In the genomic region with DNA sequence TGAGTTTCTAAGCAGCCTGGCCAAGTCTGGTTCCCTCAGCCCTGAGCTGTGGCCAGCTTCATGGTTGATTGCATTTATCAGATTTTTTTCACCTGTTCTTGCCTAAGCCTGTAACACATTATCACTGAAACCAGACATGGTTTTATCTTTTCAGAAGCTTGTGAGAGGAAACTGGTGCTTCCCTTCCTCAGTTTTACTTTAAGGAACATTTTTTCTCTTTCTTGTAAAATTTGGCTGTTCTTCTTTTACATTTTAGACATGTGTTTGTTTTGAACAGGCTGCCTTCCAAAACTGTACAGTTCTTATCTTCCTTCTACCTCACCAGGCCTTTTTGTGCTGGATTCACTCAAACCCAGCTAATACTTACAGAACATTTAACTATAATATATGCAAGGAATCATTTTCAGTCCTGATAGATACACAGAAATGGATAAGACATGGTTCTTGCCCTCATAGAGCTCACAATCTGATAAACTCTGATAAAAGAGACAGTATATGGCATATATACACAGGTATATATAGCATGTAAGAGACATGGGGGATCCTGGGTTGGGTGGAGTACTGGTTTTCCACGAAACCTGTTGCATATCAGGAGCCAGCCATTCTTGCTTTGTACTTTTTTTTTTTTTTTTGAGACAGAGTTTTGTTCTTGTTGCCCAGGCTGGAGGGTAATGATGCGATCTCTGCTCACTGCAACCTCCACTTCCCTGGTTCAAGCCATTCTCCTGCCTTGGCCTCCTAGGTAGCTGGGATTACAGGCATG, we compare ENCODE assay signal across 1 cellular context.
A peak's percentile ranks its signal among the peaks of the same experiment; 100 is the strongest.
TF ChIP-seq lines count a peak whose summit lies in the region.

No MANE protein-coding gene starts in this region.

TF ChIP-seq in K562, 482 proteins besides CTCF, POLR2A, EP300 and RAD21 (continued from another document):
- TF ChIP-seq AFF1 (IDR thresholded peaks at IDR 0.05; ENCODE audit: low read depth in 1 of 2, partially characterized antibody in 2 of 2) (peak; percentile 16 to 78), EGR1 (conservative IDR thresholded peaks at IDR 0.05) (no peak), ILF3 (IDR thresholded peaks at IDR 0.05; ENCODE audit: borderline replicate concordance) (peak; percentile 85; the same call in 1 of the 2 replicates), BCOR (IDR thresholded peaks at IDR 0.05) (peak; percentile 81), ELF1 (tag; IDR thresholded peaks at IDR 0.05) (0 out of 2 replicates have a peak, but pooled peaks have one; percentile 30), NCOR1 (IDR thresholded peaks at IDR 0.05) (peak; percentile 97), HDAC2 (IDR thresholded peaks at IDR 0.05) (peak; percentile 89), GATA2 (CRISPR knock-in tag; IDR thresholded peaks at IDR 0.05) (peak; percentile 91), HMG20A (CRISPR knock-in tag; conservative IDR thresholded peaks at IDR 0.05) (peak; percentile 60; the same call in 1 of the 2 replicates), MXD1 (CRISPR knock-in tag; IDR thresholded peaks at IDR 0.05; ENCODE audit: borderline replicate concordance, poor library complexity, severe bottlenecking) (no peak), TAL1 (IDR thresholded peaks at IDR 0.05) (peak; percentile 99), KLF16 (IDR thresholded peaks at IDR 0.05) (peak; percentile 96), MEF2D (tag; conservative IDR thresholded peaks at IDR 0.05; ENCODE audit: low read depth) (no peak), BCL6 (CRISPR knock-in tag; IDR thresholded peaks at IDR 0.05) (no peak), ZNF444 (CRISPR knock-in tag; IDR thresholded peaks at IDR 0.05) (no peak), MECOM (CRISPR knock-in tag; IDR thresholded peaks at IDR 0.05) (0 out of 2 replicates have a peak, but pooled peaks have one; percentile 3), SMAD4 (CRISPR knock-in tag; conservative IDR thresholded peaks at IDR 0.05) (peak; percentile 80; the same call in 1 of the 2 replicates), L3MBTL2 (IDR thresholded peaks at IDR 0.05) (0 out of 2 replicates have a peak, but pooled peaks have one; percentile 12), MAZ (CRISPR knock-in tag; conservative IDR thresholded peaks at IDR 0.05 in 1 of 2, IDR thresholded peaks at IDR 0.05 in 1 of 2) (0 out of 4 replicates have a peak, but pooled peaks of 1 of the 2 experiments have one; percentile 41), HLTF (IDR thresholded peaks at IDR 0.05) (peak; percentile 78; the same call in 1 of the 2 replicates), ZNF253 (CRISPR knock-in tag; conservative IDR thresholded peaks at IDR 0.05) (no peak), HMBOX1 (IDR thresholded peaks at IDR 0.05) (peak; percentile 60; the same call in 1 of the 2 replicates), SIN3A (IDR thresholded peaks at IDR 0.05; ENCODE audit: borderline replicate concordance in 2 of 2, control insufficient read depth in 1 of 2, low read depth in 2 of 2, low read length in 2 of 2) (no peak), FOXA3 (CRISPR knock-in tag; conservative IDR thresholded peaks at IDR 0.05 in 1 of 2, IDR thresholded peaks at IDR 0.05 in 1 of 2) (peak in 1 of 2 experiments; percentile 43; a peak in 1 of 4 replicates), ZNF384 (IDR thresholded peaks at IDR 0.05; ENCODE audit: low read depth, low read length) (peak; percentile 92), NCOA4 (IDR thresholded peaks at IDR 0.05; ENCODE audit: partially characterized antibody) (peak; percentile 40), CEBPB (tag; IDR thresholded peaks at IDR 0.05) (peak; percentile 81), ESRRB (CRISPR knock-in tag; IDR thresholded peaks at IDR 0.05; ENCODE audit: borderline replicate concordance) (no peak), NFE2 (IDR thresholded peaks at IDR 0.05; ENCODE audit: low read depth) (0 out of 2 replicates have a peak, but pooled peaks have one; percentile 6), FOXJ3 (CRISPR knock-in tag; IDR thresholded peaks at IDR 0.05) (no peak)
- TF ChIP-seq, protein P1, sequence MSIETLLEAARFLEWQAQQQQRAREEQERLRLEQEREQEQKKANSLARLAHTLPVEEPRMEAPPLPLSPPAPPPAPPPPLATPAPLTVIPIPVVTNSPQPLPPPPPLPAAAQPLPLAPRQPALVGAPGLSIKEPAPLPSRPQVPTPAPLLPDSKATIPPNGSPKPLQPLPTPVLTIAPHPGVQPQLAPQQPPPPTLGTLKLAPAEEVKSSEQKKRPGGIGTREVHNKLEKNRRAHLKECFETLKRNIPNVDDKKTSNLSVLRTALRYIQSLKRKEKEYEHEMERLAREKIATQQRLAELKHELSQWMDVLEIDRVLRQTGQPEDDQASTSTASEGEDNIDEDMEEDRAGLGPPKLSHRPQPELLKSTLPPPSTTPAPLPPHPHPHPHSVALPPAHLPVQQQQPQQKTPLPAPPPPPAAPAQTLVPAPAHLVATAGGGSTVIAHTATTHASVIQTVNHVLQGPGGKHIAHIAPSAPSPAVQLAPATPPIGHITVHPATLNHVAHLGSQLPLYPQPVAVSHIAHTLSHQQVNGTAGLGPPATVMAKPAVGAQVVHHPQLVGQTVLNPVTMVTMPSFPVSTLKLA (conservative IDR thresholded peaks at IDR 0.05), result peak; percentile 30 to 49; a peak in 2 of 4 replicates
- TF ChIP-seq, protein P2, sequence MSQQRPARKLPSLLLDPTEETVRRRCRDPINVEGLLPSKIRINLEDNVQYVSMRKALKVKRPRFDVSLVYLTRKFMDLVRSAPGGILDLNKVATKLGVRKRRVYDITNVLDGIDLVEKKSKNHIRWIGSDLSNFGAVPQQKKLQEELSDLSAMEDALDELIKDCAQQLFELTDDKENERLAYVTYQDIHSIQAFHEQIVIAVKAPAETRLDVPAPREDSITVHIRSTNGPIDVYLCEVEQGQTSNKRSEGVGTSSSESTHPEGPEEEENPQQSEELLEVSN (IDR thresholded peaks at IDR 0.05; ENCODE audit: borderline replicate concordance in 1 of 2, extremely low read depth in 1 of 2, insufficient read depth in 1 of 2, insufficient read length in 1 of 2, low read depth in 1 of 2, low read length in 1 of 2, poor library complexity in 1 of 2, severe bottlenecking in 1 of 2), result no peak
- TF ChIP-seq, protein P3, sequence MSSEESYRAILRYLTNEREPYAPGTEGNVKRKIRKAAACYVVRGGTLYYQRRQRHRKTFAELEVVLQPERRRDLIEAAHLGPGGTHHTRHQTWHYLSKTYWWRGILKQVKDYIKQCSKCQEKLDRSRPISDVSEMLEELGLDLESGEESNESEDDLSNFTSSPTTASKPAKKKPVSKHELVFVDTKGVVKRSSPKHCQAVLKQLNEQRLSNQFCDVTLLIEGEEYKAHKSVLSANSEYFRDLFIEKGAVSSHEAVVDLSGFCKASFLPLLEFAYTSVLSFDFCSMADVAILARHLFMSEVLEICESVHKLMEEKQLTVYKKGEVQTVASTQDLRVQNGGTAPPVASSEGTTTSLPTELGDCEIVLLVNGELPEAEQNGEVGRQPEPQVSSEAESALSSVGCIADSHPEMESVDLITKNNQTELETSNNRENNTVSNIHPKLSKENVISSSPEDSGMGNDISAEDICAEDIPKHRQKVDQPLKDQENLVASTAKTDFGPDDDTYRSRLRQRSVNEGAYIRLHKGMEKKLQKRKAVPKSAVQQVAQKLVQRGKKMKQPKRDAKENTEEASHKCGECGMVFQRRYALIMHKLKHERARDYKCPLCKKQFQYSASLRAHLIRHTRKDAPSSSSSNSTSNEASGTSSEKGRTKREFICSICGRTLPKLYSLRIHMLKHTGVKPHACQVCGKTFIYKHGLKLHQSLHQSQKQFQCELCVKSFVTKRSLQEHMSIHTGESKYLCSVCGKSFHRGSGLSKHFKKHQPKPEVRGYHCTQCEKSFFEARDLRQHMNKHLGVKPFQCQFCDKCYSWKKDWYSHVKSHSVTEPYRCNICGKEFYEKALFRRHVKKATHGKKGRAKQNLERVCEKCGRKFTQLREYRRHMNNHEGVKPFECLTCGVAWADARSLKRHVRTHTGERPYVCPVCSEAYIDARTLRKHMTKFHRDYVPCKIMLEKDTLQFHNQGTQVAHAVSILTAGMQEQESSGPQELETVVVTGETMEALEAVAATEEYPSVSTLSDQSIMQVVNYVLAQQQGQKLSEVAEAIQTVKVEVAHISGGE (CRISPR knock-in tag; IDR thresholded peaks at IDR 0.05), result peak in 1 of 3 experiments; percentile 61; a peak in 2 of 6 replicates
TF ChIP-seq in K562: peak in this region for 129.
